In genomic region chr5:178524093-178524882, GRCh38 we compare ENCODE assay signal across 29 cellular contexts.
"Had no signal": no experiment of that assay in that cellular context is flagged by ENCODE, and none has a peak within 500 bp of the region (broad histone marks: within the 10 kb centered on the region; RNA-seq: fewer than 3 reads in every experiment).

No MANE protein-coding gene starts in this region.

- H3K4me3 Mint-ChIP-seq: activated T-helper 1 cell treated with anti-CD3 and anti-CD28 coated beads, Interleukin-12 subunit alpha, Interleukin-12 subunit beta, Interleukin-2, Interleukin-4 antibody, amounts not matched to agents 30 ng/mL and 10 ng/mL and 1 ng/mL, durations not matched to agents 14 hours and 24 hours and 36 hours; dendritic cell treated with granulocyte-macrophage colony-stimulating factor and Interleukin-4, amounts not matched to agents 40 ng/mL and 50 ng/mL, for 4 days; endodermal cell; natural killer cell treated with Interleukin-12 subunit alpha and Interleukin-12 subunit beta and Interleukin-15 and Interleukin-18, amount 100 ng/mL, for 72 hours had no signal

- H3K36me3 ChIP-seq: esophagus muscularis mucosa, heart right ventricle, lower lobe of right lung, neutrophil, transverse colon had no signal

- H3K4me3 ChIP-seq: esophagus muscularis mucosa, heart right ventricle, lower lobe of right lung, mucosa of descending colon, transverse colon had no signal

- H3K27ac ChIP-seq: esophagus muscularis mucosa, foreskin keratinocyte, heart right ventricle, lower lobe of right lung, neutrophil, transverse colon, VCaP had no signal

- H3K36me3 Mint-ChIP-seq: natural killer cell treated with Interleukin-12 subunit alpha and Interleukin-12 subunit beta and Interleukin-15 and Interleukin-18, amount 100 ng/mL, for 72 hours had no signal

- ATAC-seq: activated CD4-positive, CD25-positive, alpha-beta regulatory T cell treated with anti-CD3 and anti-CD28 coated beads, Interleukin-2, amount 50 U/mL, for 24 hours; foreskin keratinocyte; heart right ventricle; left lobe of liver; lower lobe of right lung; mucosa of descending colon; natural killer cell treated with Interleukin-12 subunit alpha and Interleukin-12 subunit beta and Interleukin-15 and Interleukin-18, amount 100 ng/mL, for 72 hours had no signal

- H3K4me1 ChIP-seq: foreskin keratinocyte, lower lobe of right lung, transverse colon had no signal

- H3K9me3 ChIP-seq: esophagus muscularis mucosa, heart right ventricle, lower lobe of right lung, neutrophil, transverse colon had no signal

- DNase-seq: activated CD4-positive, alpha-beta T cell treated with anti-CD3 and anti-CD28 coated beads for 48 hours; activated CD4-positive, alpha-beta T cell treated with anti-CD3 and anti-CD28 coated beads, Interleukin-2, amount 50 U/mL, for 48 hours; activated CD8-positive, alpha-beta memory T cell treated with anti-CD3 and anti-CD28 coated beads for 24 hours; activated effector memory CD4-positive, alpha-beta T cell treated with anti-CD3 and anti-CD28 coated beads, Interleukin-2, amount 50 U/mL, for 16 hours; activated naive CD4-positive, alpha-beta T cell treated with anti-CD3 and anti-CD28 coated beads, Interleukin-2, amount 50 U/mL, for 16 hours; activated T-cell treated with anti-CD3 and anti-CD28 coated beads, Interleukin-2, amount 50 U/mL, for 1 hour; amniotic stem cell; central memory CD4-positive, alpha-beta T cell; endodermal cell; foreskin keratinocyte; heart right ventricle; kidney glomerular epithelial cell; lower lobe of right lung; mesenchymal stem cell; mucosa of descending colon; stimulated activated naive CD4-positive, alpha-beta T cell treated with Interleukin-2 at 50 U/mL for 16 hours; T-helper 9 cell; transverse colon had no signal

- H3K27me3 ChIP-seq: esophagus muscularis mucosa, foreskin keratinocyte, heart right ventricle, neutrophil, transverse colon had no signal

- FAIRE-seq: astrocyte, TTC549 had no signal

- H3K9me3 Mint-ChIP-seq: activated T-helper 1 cell treated with anti-CD3 and anti-CD28 coated beads, Interleukin-12 subunit alpha, Interleukin-12 subunit beta, Interleukin-2, Interleukin-4 antibody, amounts not matched to agents 30 ng/mL and 10 ng/mL and 1 ng/mL, durations not matched to agents 14 hours and 24 hours and 36 hours; dendritic cell treated with granulocyte-macrophage colony-stimulating factor and Interleukin-4, amounts not matched to agents 40 ng/mL and 50 ng/mL, for 4 days; natural killer cell treated with Interleukin-12 subunit alpha and Interleukin-12 subunit beta and Interleukin-15 and Interleukin-18, amount 100 ng/mL, for 72 hours had no signal

- H3K27ac Mint-ChIP-seq: activated T-helper 1 cell treated with anti-CD3 and anti-CD28 coated beads, Interleukin-12 subunit alpha, Interleukin-12 subunit beta, Interleukin-2, Interleukin-4 antibody, amounts not matched to agents 30 ng/mL and 10 ng/mL and 1 ng/mL, durations not matched to agents 14 hours and 24 hours and 36 hours; dendritic cell treated with granulocyte-macrophage colony-stimulating factor and Interleukin-4, amounts not matched to agents 40 ng/mL and 50 ng/mL, for 4 days; endodermal cell; natural killer cell treated with Interleukin-12 subunit alpha and Interleukin-12 subunit beta and Interleukin-15 and Interleukin-18, amount 100 ng/mL, for 72 hours; progenitor cell of endocrine pancreas had no signal
